In the genomic region with DNA sequence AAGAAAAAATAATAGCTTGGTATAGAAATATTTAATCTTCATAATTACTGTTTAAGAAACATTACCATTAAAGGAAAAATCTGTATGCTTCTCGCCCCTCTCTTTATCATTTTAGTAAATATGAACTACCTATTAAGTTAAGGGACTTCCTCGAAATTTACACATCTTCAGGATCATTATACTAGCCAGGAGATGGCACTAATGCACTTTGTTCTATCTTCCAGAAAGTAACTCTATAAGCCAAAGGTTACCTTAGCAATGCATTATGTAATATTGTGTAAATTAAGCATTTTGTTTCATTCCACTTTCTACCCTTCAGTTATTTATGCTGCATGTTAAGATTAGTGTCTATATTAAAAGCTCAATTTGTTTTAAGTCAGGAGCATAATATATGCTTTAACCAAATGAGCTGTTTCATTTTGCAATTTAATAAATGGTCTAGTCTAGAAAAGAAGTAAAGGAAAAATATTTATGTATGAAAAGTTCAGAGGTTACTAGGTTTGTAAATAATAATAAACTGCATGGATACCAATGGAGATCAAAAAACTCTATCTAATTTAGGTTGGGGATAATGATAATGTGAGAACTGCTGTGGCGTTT, we compare ENCODE assay signal across 8 cellular contexts.
DNase-seq lines count a peak whose midpoint lies in the region; ATAC-seq, FAIRE-seq and TF ChIP-seq lines count a peak whose summit lies in the region.

No MANE protein-coding gene starts in this region.

- H3K9me3 ChIP-seq in RWPE2 (ENCODE audit: severe bottlenecking) (peaks cover 3% of the 10 kb centered on the region), kidney (ENCODE audit: control insufficient read depth in 1 of 2, low read length in 2 of 2) (no peaks in the 10 kb centered on the region)

- H3K4me3 Mint-ChIP-seq in activated T-helper 17 cell treated with anti-CD3 and anti-CD28 coated beads, Interleukin-2, amount 50 U/mL, for 72 hours, result no peak overlapping the region

- no peaks in the 10 kb centered on the region for H3K4me1 ChIP-seq in RWPE2 (ENCODE audit: insufficient read depth, poor library complexity, severe bottlenecking)
- no peaks in the 10 kb centered on the region for H3K4me1 ChIP-seq in kidney (ENCODE audit: control insufficient read depth in 1 of 2, insufficient read depth in 1 of 2, low read depth in 1 of 2, low read length in 2 of 2)

- no peaks in the 10 kb centered on the region for H3K27me3 ChIP-seq in RWPE2 (ENCODE audit: insufficient read depth, poor library complexity, severe bottlenecking)

- no peaks in the 10 kb centered on the region for H3K36me3 Mint-ChIP-seq in activated T-helper 17 cell treated with anti-CD3 and anti-CD28 coated beads, Interleukin-2, amount 50 U/mL, for 72 hours (ENCODE audit: low read depth)

- FAIRE-seq in kidney (lab: Jason Lieb, UNC), result no peak

- no peaks in the 10 kb centered on the region for H3K4me1 Mint-ChIP-seq in activated T-helper 17 cell treated with anti-CD3 and anti-CD28 coated beads, Interleukin-2, amount 50 U/mL, for 72 hours

- H3K36me3 ChIP-seq in RWPE2 (ENCODE audit: low read depth) (no peaks in the 10 kb centered on the region), kidney (ENCODE audit: control insufficient read depth in 1 of 2, insufficient read depth in 2 of 2, low read length in 2 of 2) (no peaks in the 10 kb centered on the region)

- intact Hi-C loops in kidney (cut with DNase I), result no loop called here

- H3K9ac ChIP-seq in kidney (ENCODE audit: low read length in 2 of 2), result no peak overlapping the region

- no peak for DNase-seq in GM12864 (ENCODE audit: low read depth)
- DNase-seq in Jurkat, Clone E6-1 (ENCODE audit: low read depth, low spot score), result peak; percentile 37
- no peak for DNase-seq in RWPE2 (ENCODE audit: low spot score)
- DNase-seq in kidney, result no peak
- no peak for DNase-seq in COLO668 (lab: John Stamatoyannopoulos, UW; ENCODE audit: unreplicated experiment)
- no peak for DNase-seq in NCI-H2107 (lab: John Stamatoyannopoulos, UW)
- DNase-seq in AG08396 (ENCODE audit: low spot score), result no peak

- H3K27ac ChIP-seq in RWPE2 (ENCODE audit: poor library complexity, severe bottlenecking) (no peak overlapping the region), kidney (ENCODE audit: low read depth in 2 of 2, low read length in 2 of 2) (no peak overlapping the region)

- peaks cover 3% of the 10 kb centered on the region for H3K9me3 Mint-ChIP-seq in activated T-helper 17 cell treated with anti-CD3 and anti-CD28 coated beads, Interleukin-2, amount 50 U/mL, for 72 hours

- H3K27me3 Mint-ChIP-seq in activated T-helper 17 cell treated with anti-CD3 and anti-CD28 coated beads, Interleukin-2, amount 50 U/mL, for 72 hours, result peaks cover 5% of the 10 kb centered on the region

- TF ChIP-seq CTCF in GM12864 (IDR thresholded peaks at IDR 0.05; ENCODE audit: low read depth, low read length, missing control alignments), result peak; percentile 12
- TF ChIP-seq CTCF in RWPE2 (IDR thresholded peaks at IDR 0.05; ENCODE audit: poor library complexity, severe bottlenecking), result peak; percentile 63
- peak; percentile 24 for TF ChIP-seq CTCF in kidney (IDR thresholded peaks at IDR 0.05; ENCODE audit: borderline replicate concordance, extremely low read depth, insufficient read depth)

- H3K4me3 ChIP-seq in GM12864 (ENCODE audit: low read depth, low read length), result no peak overlapping the region
- H3K4me3 ChIP-seq in Jurkat, Clone E6-1 (ENCODE audit: low read length), result no peak overlapping the region
- H3K4me3 ChIP-seq in RWPE2 (ENCODE audit: severe bottlenecking), result no peak overlapping the region
- no peak overlapping the region for H3K4me3 ChIP-seq in kidney (ENCODE audit: low read length in 2 of 2)

- H3K27ac Mint-ChIP-seq in activated T-helper 17 cell treated with anti-CD3 and anti-CD28 coated beads, Interleukin-2, amount 50 U/mL, for 72 hours, result no peak overlapping the region

- ATAC-seq in RWPE2 (ENCODE audit: low read depth), result peak; percentile 52; the same call in 1 of the 3 replicates
- no peak for ATAC-seq in activated T-helper 17 cell treated with anti-CD3 and anti-CD28 coated beads, Interleukin-2, amount 50 U/mL, for 72 hours (replicated peaks)

Comparison
In these comparisons a context has a peak if more than half of its experiments do, and no peak if none do; other contexts are left out.
1. CTCF ChIP-seq: peak in every context shown above with its lines; median percentile 63 in RWPE2; 24 in kidney; 12 in GM12864.